Comparison of ENCODE assay signal across 22 cellular contexts in the genomic region with DNA sequence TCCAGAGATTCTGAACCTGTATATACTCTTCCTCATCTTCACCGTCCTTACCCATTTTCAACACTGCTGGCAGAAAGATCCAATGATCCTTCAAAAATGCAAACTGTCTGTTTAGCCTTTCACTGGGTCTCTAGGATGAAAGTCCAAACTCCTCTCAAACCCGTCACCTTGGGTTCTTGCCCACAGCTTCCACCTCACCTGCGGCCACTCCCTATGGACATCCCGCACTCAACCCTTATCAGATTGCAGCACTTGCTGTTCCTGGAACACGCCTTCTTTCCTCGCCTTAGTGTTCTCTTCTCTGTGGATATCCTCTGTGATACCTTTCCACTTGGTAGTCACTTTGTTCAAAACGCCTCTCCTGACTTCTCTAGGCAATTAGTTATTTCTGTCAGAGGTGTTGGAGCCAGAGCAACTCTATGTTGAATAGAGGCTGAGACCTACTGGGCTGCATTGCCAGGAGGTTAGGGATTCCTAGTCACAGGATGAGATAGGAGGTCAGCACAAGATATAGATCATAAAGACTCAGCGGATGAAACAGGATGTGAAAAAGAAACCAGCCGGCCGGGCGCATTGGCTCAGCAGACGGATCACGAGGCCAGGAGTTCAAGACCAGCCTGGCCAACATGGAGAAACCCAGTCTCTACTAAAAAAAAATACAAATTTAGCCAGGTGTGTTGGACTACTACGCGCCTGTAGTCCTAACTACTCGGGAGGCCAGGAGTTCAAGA. TPM values are rescaled to one million over a fixed set of nuclear protein-coding genes. Genes with fewer than 3 reads are reported as not detected.
DNase-seq lines count a peak whose midpoint lies in the region; ATAC-seq, FAIRE-seq and TF ChIP-seq lines count a peak whose summit lies in the region.
"Had no signal": no experiment of that assay in that cellular context is flagged by ENCODE, and none has a peak within 500 bp of the region (broad histone marks: within the 10 kb centered on the region; RNA-seq: fewer than 3 reads in every experiment).

No MANE protein-coding gene starts in this region.

- no peak overlapping the region for H3K4me2 ChIP-seq in H1 (ENCODE audit: insufficient read depth in 1 of 2, low read depth in 2 of 2, low read length in 2 of 2)
- H3K4me2 ChIP-seq: BLaER1 had no signal

- 88% methylated on average over 16 of the region's 16 CpGs; no CpG with 5 or more reads in 1 of the 2 experiments for WGBS in H1 (ENCODE audit: extremely low coverage in 1 of 2, insufficient coverage in 1 of 2, insufficient read length in 1 of 2, insufficient replicate concordance in 2 of 2, low coverage in 1 of 2, low lambda C conversion rate in 2 of 2, missing lambda C conversion rate in 1 of 2), 2 experiments
- WGBS in transverse colon (ENCODE audit: low coverage in 1 of 2), 2 donors: 71 to 75% methylated on average over 15 to 16 of the region's 16 CpGs

- peaks cover 3% of the 10 kb centered on the region; the same call in 1 of the 2 replicates for H3K79me1 ChIP-seq in H1 (ENCODE audit: low read depth, low read length)

- H3K56ac ChIP-seq in H1 (replicated peaks; ENCODE audit: insufficient read length, low read depth, low read length): no peak overlapping the region

- no peak for TF ChIP-seq EP300 in H1 (IDR thresholded peaks at IDR 0.05; ENCODE audit: borderline replicate concordance in 1 of 2, low read depth in 2 of 2, low read length in 2 of 2)
- TF ChIP-seq EP300 in transverse colon (IDR thresholded peaks at IDR 0.05; ENCODE audit: low read depth): peak; percentile 42

- CTCF ChIA-PET in H1 (lab: Charles Lee; ENCODE audit: partially characterized antibody): no interaction called here
- CTCF ChIA-PET in HEK293T (lab: Yijun Ruan, JAX): no interaction called here

- H3K9me3 ChIP-seq in H1 (ENCODE audit: insufficient read depth in 2 of 2, low read depth in 1 of 2, low read length in 1 of 2): peaks cover 0 to 6% of the 10 kb centered on the region in 2 experiments; a peak in 2 of 4 replicates
- H3K9me3 ChIP-seq in mucosa of descending colon: peaks cover 2% of the 10 kb centered on the region
- peaks cover 0 to 7% of the 10 kb centered on the region in 2 donors for H3K9me3 ChIP-seq in transverse colon
- H3K9me3 ChIP-seq: SJCRH30 had no signal

- H3K9ac ChIP-seq in H1 (replicated peaks in 1 of 4; ENCODE audit: extremely low read depth in 1 of 4, low read depth in 3 of 4, low read length in 3 of 4): no peak overlapping the region
- H3K9ac ChIP-seq: BLaER1, GM23248 had no signal

- no peak overlapping the region for H4K5ac ChIP-seq in H1 (ENCODE audit: insufficient read length, low read depth, low read length)

- no peak overlapping the region for H3K4ac ChIP-seq in H1 (replicated peaks; ENCODE audit: insufficient read length, low read depth, low read length)

- H2BK5ac ChIP-seq in H1 (ENCODE audit: low read depth, low read length): no peak overlapping the region

- FAIRE-seq in H1 (lab: Jason Lieb, UNC): no peak
- FAIRE-seq: G401.6, GM12892, RCC 7860 had no signal

- no peak overlapping the region for H2AFZ ChIP-seq in H1 (ENCODE audit: low read length)
- H2AFZ ChIP-seq: GM23248 had no signal

- no peak overlapping the region for H2BK20ac ChIP-seq in H1 (ENCODE audit: low read length)

- POLR2A ChIA-PET in H1 (lab: Charles Lee; ENCODE audit: partially characterized antibody): no interaction called here
- POLR2A ChIA-PET in HEK293T (lab: Yijun Ruan, JAX): no interaction called here

- H3K23ac ChIP-seq in H1 (ENCODE audit: insufficient read length): no peak overlapping the region

- H3K18ac ChIP-seq in H1 (ENCODE audit: extremely low read depth, low read length): no peak overlapping the region

- in situ Hi-C loops in transverse colon (cut with MboI; ENCODE audit: low pct_ligation_motif_present in 1 of 4, low pct_unique_long_range_greater_than_20kb in 1 of 4, low sequenced_read_pairs in 3 of 4): no loop called here

- TF ChIP-seq POLR2A in H1 (IDR thresholded peaks at IDR 0.05; ENCODE audit: control extremely low read depth in 1 of 2, low read depth in 2 of 2, low read length in 2 of 2) (no peak), transverse colon (IDR thresholded peaks at IDR 0.05) (peak; percentile 34)

- H3K79me2 ChIP-seq in H1 (ENCODE audit: control insufficient read depth in 1 of 2, insufficient read depth in 2 of 2, low read length in 2 of 2): peaks cover 0 to 5% of the 10 kb centered on the region in 2 experiments; a peak in 2 of 4 replicates

- H3K23me2 ChIP-seq in H1 (ENCODE audit: low read depth, low read length): peaks cover 4% of the 10 kb centered on the region; the same call in 1 of the 2 replicates

- H3K4me3 ChIP-seq in H1 (ENCODE audit: extremely low read depth in 1 of 4, insufficient read depth in 2 of 4, low read depth in 3 of 4, low read length in 4 of 4) (no peak overlapping the region), mucosa of descending colon (no peak overlapping the region), transverse colon (no peak overlapping the region)
- H3K4me3 ChIP-seq: BLaER1, GM23248, SJCRH30 had no signal

- H4K20me1 ChIP-seq in H1 (replicated peaks in 1 of 2; ENCODE audit: control insufficient read depth in 1 of 2, insufficient read depth in 2 of 2, low read length in 2 of 2): no peaks in the 10 kb centered on the region

- peak overlapping the region; percentile 2; the same call in 1 of the 2 replicates for H2BK15ac ChIP-seq in H1 (ENCODE audit: low read length)

- TF ChIP-seq CTCF in H1 (IDR thresholded peaks at IDR 0.05; ENCODE audit: control extremely low read depth in 1 of 3, insufficient read depth in 1 of 3, low read depth in 1 of 3, low read length in 3 of 3): no peak
- TF ChIP-seq CTCF in mucosa of descending colon (IDR thresholded peaks at IDR 0.05): no peak
- TF ChIP-seq CTCF in transverse colon (IDR thresholded peaks at IDR 0.05): no peak

- DNase-seq in LoVo (ENCODE audit: low spot score): peak; percentile 50
- no peak for DNase-seq in H1 (ENCODE audit: low read depth in 1 of 2, low spot score in 2 of 2)
- DNase-seq in mucosa of descending colon: peak; percentile 67 to 75 (median 70)
- peak; percentile 80 for DNase-seq in transverse colon
- DNase-seq in activated gamma-delta T cell treated with Interleukin-2 at 50 U/mL for 16 hours: no peak
- no peak for DNase-seq in NCI-H2029 (lab: John Stamatoyannopoulos, UW)
- no peak for DNase-seq in HEK293T (ENCODE audit: extremely low spot score)
- DNase-seq: CD4-positive, alpha-beta T cell; COR-L47; DMS 273 treated with DMSO at 0.1 percent for 48 hours; GM23248; Karpas-422; NCI-H1417; NCI-H1694 treated with DMSO at 0.1 percent for 48 hours; NCI-H446; NCI-H526; SJCRH30 had no signal

- peaks cover 7 to 14% (median 11%) of the 10 kb centered on the region in 4 experiments; a peak in 6 of 7 replicates for H3K4me1 ChIP-seq in H1 (replicated peaks in 1 of 4; ENCODE audit: control insufficient read depth in 3 of 4, insufficient read depth in 4 of 4, low read length in 3 of 4)
- H3K4me1 ChIP-seq in mucosa of descending colon (ENCODE audit: low read depth): peaks cover 18% of the 10 kb centered on the region
- H3K4me1 ChIP-seq in transverse colon: peaks cover 0 to 43% (median 17%) of the 10 kb centered on the region in 4 donors

- H3K27ac ChIP-seq in H1 (ENCODE audit: low read depth, low read length): no peak overlapping the region
- H3K27ac ChIP-seq in transverse colon: peak overlapping the region; percentile 57 to 81 (median 74)
- H3K27ac ChIP-seq: BLaER1, GM23248, SJCRH30 had no signal

- ATAC-seq in mucosa of descending colon: peak; percentile 60
- ATAC-seq: HCT116 had no signal

- TF ChIP-seq RAD21 in H1 (IDR thresholded peaks at IDR 0.05 in 1 of 2, conservative IDR thresholded peaks at IDR 0.05 in 1 of 2; ENCODE audit: low read depth in 2 of 2, low read length in 2 of 2): no peak

- intact Hi-C loops in mucosa of descending colon (cut with DNase I, micrococcal nuclease) (no loop called here), transverse colon (cut with DNase I; ENCODE audit: low total_unique reads) (no loop called here)

- no peak overlapping the region for H2BK120ac ChIP-seq in H1 (replicated peaks; ENCODE audit: low read depth, low read length)

- no peak overlapping the region for H4K91ac ChIP-seq in H1 (replicated peaks; ENCODE audit: insufficient read length, low read length)

- no peak overlapping the region for H3K14ac ChIP-seq in H1 (ENCODE audit: insufficient read length)

- peak overlapping the region; percentile 94; the same call in 1 of the 2 replicates for H2BK12ac ChIP-seq in H1 (ENCODE audit: low read depth, low read length)

- H3K27me3 ChIP-seq in H1 (replicated peaks in 1 of 4; ENCODE audit: control insufficient read depth in 3 of 4, extremely low read depth in 1 of 4, insufficient read depth in 3 of 4, low read length in 3 of 4) (no peaks in the 10 kb centered on the region), transverse colon (no peaks in the 10 kb centered on the region)
- H3K27me3 ChIP-seq: BLaER1, SJCRH30 had no signal

- H3K36me3 ChIP-seq in H1 (ENCODE audit: control insufficient read depth in 2 of 4, insufficient read depth in 4 of 4, low read length in 3 of 4) (no peaks in the 10 kb centered on the region), mucosa of descending colon (ENCODE audit: low read depth) (no peaks in the 10 kb centered on the region), transverse colon (no peaks in the 10 kb centered on the region)
- H3K36me3 ChIP-seq: BLaER1, SJCRH30 had no signal

- 0 out of 2 replicates have a peak overlapping the region, but pooled peaks have one; percentile 53 for H2AK5ac ChIP-seq in H1 (ENCODE audit: low read depth, low read length)

- no peak overlapping the region for H4K8ac ChIP-seq in H1 (ENCODE audit: extremely low read depth, insufficient read depth, low read length)

TF ChIP-seq in H1, 55 proteins besides CTCF, POLR2A, EP300 and RAD21 (continues in another document):
- TF ChIP-seq HDAC6 (IDR thresholded peaks at IDR 0.05; ENCODE audit: low read depth, low read length): no peak
- TF ChIP-seq GABPA (IDR thresholded peaks at IDR 0.05; ENCODE audit: borderline replicate concordance, insufficient read depth, low read length): no peak

TF ChIP-seq in HEK293T, 16 proteins besides CTCF, POLR2A, EP300 and RAD21 (continues in another document):
- no peak for TF ChIP-seq NFRKB (IDR thresholded peaks at IDR 0.05)
- no peak for TF ChIP-seq BHLHE40 (IDR thresholded peaks at IDR 0.05; ENCODE audit: borderline replicate concordance)
- TF ChIP-seq ELF4 (IDR thresholded peaks at IDR 0.05): no peak
- TF ChIP-seq FOXM1 (IDR thresholded peaks at IDR 0.05; ENCODE audit: borderline replicate concordance): no peak

RNA-seq across cellular contexts. Expression of a gene that starts 4.2 kb away (rescaled TPM):
- 44.3 and 45.5 TPM in 2 replicates for total RNA-seq in H1 (2021; fragmentation: NEBNext Ultra II Directional; extraction: Animal tissue kit (Norgen Biotek cat#: 25700))
- polyA plus RNA-seq in H1 (2011; rRNA removed): 10.4 and 11.4 TPM in 2 replicates
- 7.9 TPM for polyA plus RNA-seq in H1 (2011; cell fraction: cytosol; rRNA removed)
- 13.5 TPM for polyA plus RNA-seq in H1 (2011; cell fraction: nucleus; rRNA removed)
- polyA plus RNA-seq in H1 (2012, experiment 1 of 2): 21.8 to 28.6 TPM (median 24.9 TPM) in 4 replicates
- polyA plus RNA-seq in H1 (2012, experiment 2 of 2): 19.7 TPM
- polyA plus RNA-seq in H1 (2013, experiment 1 of 2): 26.3 TPM
- polyA plus RNA-seq in H1 (2013, experiment 2 of 2): 27.4 TPM
- 46.6 and 57.1 TPM in 2 replicates for polyA minus RNA-seq in H1 (2011; rRNA and poly(A)+ RNA removed)
- polyA minus RNA-seq in H1 (2011; cell fraction: cytosol; rRNA and poly(A)+ RNA removed): 32.1 TPM
- polyA minus RNA-seq in H1 (2011; cell fraction: nucleus; rRNA and poly(A)+ RNA removed): 32.6 TPM
- total RNA-seq in mucosa of descending colon (10 to 100 TPM in 2 of 3 donors, 1 to 10 TPM in 1; 7.9 to 11.6 (median 10.1) TPM), transverse colon (10 to 100 TPM in 3 of 4 donors, 1 to 10 TPM in 1; 1.4 to 33.7 (median 15.0) TPM)

Comparison
In these comparisons a context has a peak if more than half of its experiments do, and no peak if none do; other contexts are left out.
1. DNase-seq: peak in LoVo (single experiment), mucosa of descending colon (3 of 3) and transverse colon (single experiment); none in H1 (0 of 2), activated gamma-delta T cell treated with Interleukin-2 at 50 U/mL for 16 hours (single experiment), NCI-H2029 (single experiment) and HEK293T (single experiment).